In the genomic region with DNA sequence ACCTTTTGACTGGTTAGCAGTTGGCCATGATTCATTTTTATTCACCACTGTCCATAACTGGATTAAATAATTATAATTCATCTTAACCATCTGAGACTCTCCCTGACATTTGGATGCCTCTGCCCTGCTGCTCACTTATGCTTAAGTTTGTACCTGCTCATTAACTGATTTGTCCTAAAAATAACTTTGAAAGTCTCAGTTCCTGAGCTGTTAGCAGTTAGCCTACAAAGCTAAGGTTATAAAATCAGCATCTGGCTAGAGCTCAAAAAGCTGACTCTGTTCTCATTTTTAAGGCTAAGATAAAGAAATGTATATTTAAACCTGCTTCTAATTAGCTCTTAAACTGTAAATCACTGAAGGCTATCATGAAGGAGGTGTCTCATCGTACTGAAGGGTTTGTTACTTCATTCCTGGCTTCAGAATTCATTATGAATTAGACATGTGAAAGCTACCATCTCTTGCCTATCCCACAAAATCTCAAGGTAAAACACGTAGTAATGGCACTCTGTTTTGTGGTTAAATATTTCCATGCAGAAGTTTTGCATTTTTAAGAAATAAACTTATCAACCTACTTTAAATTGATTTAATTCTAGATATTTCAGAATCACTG, we compare ENCODE assay signal across 21 cellular contexts.
DNase-seq lines count a peak whose midpoint lies in the region; ATAC-seq and TF ChIP-seq lines count a peak whose summit lies in the region.
"Had no signal": no experiment of that assay in that cellular context is flagged by ENCODE, and none has a peak within 500 bp of the region (broad histone marks: within the 10 kb centered on the region; RNA-seq: fewer than 3 reads in every experiment).

No MANE protein-coding gene starts in this region.

- H3K27ac ChIP-seq in SK-N-SH (ENCODE audit: low read depth in 2 of 2, low read length in 1 of 2) = peak overlapping the region in 1 of 2 experiments; percentile 89; a peak in 1 of 4 replicates
- H3K27ac ChIP-seq: A549, SJCRH30 had no signal

- H3K27me3 ChIP-seq in SK-N-SH (ENCODE audit: insufficient read depth) = no peaks in the 10 kb centered on the region
- H3K27me3 ChIP-seq: SJCRH30 had no signal

- no peak overlapping the region for H3K9ac ChIP-seq in SK-N-SH

- peaks cover 0 to 2% of the 10 kb centered on the region in 2 experiments; a peak in 2 of 4 replicates for H3K4me1 ChIP-seq in SK-N-SH (ENCODE audit: control insufficient read depth in 1 of 2, insufficient read depth in 2 of 2, low read depth in 1 of 2, low read length in 1 of 2)
- H3K4me1 ChIP-seq: A549, Caco-2, HAP-1 had no signal

- POLR2A ChIA-PET in SK-N-SH (lab: Yijun Ruan, JAX) = no interaction called here

- H3K4me2 ChIP-seq in SK-N-SH = no peak overlapping the region
- H3K4me2 ChIP-seq: A549 had no signal

- CTCF ChIA-PET in SK-N-SH (lab: Yijun Ruan, JAX) = no interaction called here

- no peak overlapping the region for H2AFZ ChIP-seq in SK-N-SH (ENCODE audit: low read depth)

- no peak overlapping the region for H3K4me3 ChIP-seq in SK-N-SH (ENCODE audit: low read depth in 2 of 2, low read length in 1 of 2)
- H3K4me3 ChIP-seq: A549, HAP-1, MG63, SJCRH30 had no signal

- no peak for ATAC-seq in GM21619 (IDR thresholded peaks at IDR 0.05; ENCODE audit: unreplicated experiment)
- no peak for ATAC-seq in esophagus mucosa
- ATAC-seq: A549, Right ventricle myocardium inferior had no signal

- H3K9me3 ChIP-seq in SK-N-SH = no peaks in the 10 kb centered on the region
- H3K9me3 ChIP-seq: A549, Caco-2, HAP-1, MG63, SJCRH30 had no signal

- TF ChIP-seq RAD21 in SK-N-SH (IDR thresholded peaks at IDR 0.05; ENCODE audit: low read length) = no peak

- no peak for TF ChIP-seq CTCF in SK-N-SH (IDR thresholded peaks at IDR 0.05)

- no peaks in the 10 kb centered on the region for H3F3A ChIP-seq in SK-N-SH (replicated peaks; ENCODE audit: insufficient read depth)

- H3K9me2 ChIP-seq in SK-N-SH = no peaks in the 10 kb centered on the region

- no peaks in the 10 kb centered on the region for H4K20me1 ChIP-seq in SK-N-SH (ENCODE audit: insufficient read depth)

- 4% methylated on average over 2 of the region's 2 CpGs for WGBS in SK-N-SH (ENCODE audit: low lambda C conversion rate)

- H3K79me2 ChIP-seq in SK-N-SH (ENCODE audit: insufficient read depth) = no peaks in the 10 kb centered on the region

- TF ChIP-seq EP300 in SK-N-SH (IDR thresholded peaks at IDR 0.05; ENCODE audit: borderline replicate concordance in 1 of 2, low read depth in 1 of 2, low read length in 1 of 2) = peak; percentile 70 to 86; a peak in 3 of 4 replicates

- no peaks in the 10 kb centered on the region for H3K36me3 ChIP-seq in SK-N-SH (replicated peaks in 1 of 2; ENCODE audit: control insufficient read depth in 1 of 2, insufficient read depth in 2 of 2, low read length in 1 of 2)
- H3K36me3 ChIP-seq: HAP-1, MG63, SJCRH30 had no signal

- DNase-seq in G401 (ENCODE audit: low spot score) = peak; percentile 5
- DNase-seq in NCI-H69 (lab: John Stamatoyannopoulos, UW) = peak; percentile 39
- no peak for DNase-seq in SK-N-SH
- DNase-seq in stimulated activated naive CD4-positive, alpha-beta T cell (lab: John Stamatoyannopoulos, UW) = no peak
- no peak for DNase-seq in NCI-H2227 (lab: John Stamatoyannopoulos, UW; ENCODE audit: unreplicated experiment)
- DNase-seq: C1 segment of cervical spinal cord; Caco-2; CD4-positive, alpha-beta memory T cell; DMS79; GOT3; HFFc6; KBM-7; MG63; NCI-H2029; NCI-H748 treated with DMSO at 0.1 percent for 48 hours; SJCRH30 had no signal

- in situ Hi-C loops in G401 (cut with HindIII; ENCODE audit: low sequenced_read_pairs) = no loop called here

TF ChIP-seq in SK-N-SH, 30 proteins besides CTCF, POLR2A, EP300 and RAD21:
- TF ChIP-seq, protein P1, sequence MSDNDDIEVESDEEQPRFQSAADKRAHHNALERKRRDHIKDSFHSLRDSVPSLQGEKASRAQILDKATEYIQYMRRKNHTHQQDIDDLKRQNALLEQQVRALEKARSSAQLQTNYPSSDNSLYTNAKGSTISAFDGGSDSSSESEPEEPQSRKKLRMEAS (IDR thresholded peaks at IDR 0.05; ENCODE audit: low read depth) = no peak
- no peak for TF ChIP-seq FOSL2 (IDR thresholded peaks at IDR 0.05; ENCODE audit: borderline replicate concordance, low read depth)
- TF ChIP-seq JUND (IDR thresholded peaks at IDR 0.05) = peak; percentile 55
- TF ChIP-seq SMC3 (IDR thresholded peaks at IDR 0.05; ENCODE audit: low read depth, low read length) = no peak
- peak; percentile 94 for TF ChIP-seq TCF12 (IDR thresholded peaks at IDR 0.05)
- 0 out of 2 replicates have a peak, but pooled peaks have one; percentile 39 for TF ChIP-seq RXRA (IDR thresholded peaks at IDR 0.05; ENCODE audit: borderline replicate concordance, low read depth)
- no peak for TF ChIP-seq CHD2 (IDR thresholded peaks at IDR 0.05; ENCODE audit: low read length, partially characterized antibody)
- 0 out of 2 replicates have a peak, but pooled peaks have one; percentile 11 for TF ChIP-seq SIN3A (IDR thresholded peaks at IDR 0.05; ENCODE audit: borderline replicate concordance, low read depth, low read length)
- TF ChIP-seq, protein P2, sequence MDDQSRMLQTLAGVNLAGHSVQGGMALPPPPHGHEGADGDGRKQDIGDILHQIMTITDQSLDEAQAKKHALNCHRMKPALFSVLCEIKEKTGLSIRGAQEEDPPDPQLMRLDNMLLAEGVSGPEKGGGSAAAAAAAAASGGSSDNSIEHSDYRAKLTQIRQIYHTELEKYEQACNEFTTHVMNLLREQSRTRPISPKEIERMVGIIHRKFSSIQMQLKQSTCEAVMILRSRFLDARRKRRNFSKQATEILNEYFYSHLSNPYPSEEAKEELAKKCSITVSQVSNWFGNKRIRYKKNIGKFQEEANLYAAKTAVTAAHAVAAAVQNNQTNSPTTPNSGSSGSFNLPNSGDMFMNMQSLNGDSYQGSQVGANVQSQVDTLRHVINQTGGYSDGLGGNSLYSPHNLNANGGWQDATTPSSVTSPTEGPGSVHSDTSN (IDR thresholded peaks at IDR 0.05) = peak; percentile 88
- TF ChIP-seq, protein P3, sequence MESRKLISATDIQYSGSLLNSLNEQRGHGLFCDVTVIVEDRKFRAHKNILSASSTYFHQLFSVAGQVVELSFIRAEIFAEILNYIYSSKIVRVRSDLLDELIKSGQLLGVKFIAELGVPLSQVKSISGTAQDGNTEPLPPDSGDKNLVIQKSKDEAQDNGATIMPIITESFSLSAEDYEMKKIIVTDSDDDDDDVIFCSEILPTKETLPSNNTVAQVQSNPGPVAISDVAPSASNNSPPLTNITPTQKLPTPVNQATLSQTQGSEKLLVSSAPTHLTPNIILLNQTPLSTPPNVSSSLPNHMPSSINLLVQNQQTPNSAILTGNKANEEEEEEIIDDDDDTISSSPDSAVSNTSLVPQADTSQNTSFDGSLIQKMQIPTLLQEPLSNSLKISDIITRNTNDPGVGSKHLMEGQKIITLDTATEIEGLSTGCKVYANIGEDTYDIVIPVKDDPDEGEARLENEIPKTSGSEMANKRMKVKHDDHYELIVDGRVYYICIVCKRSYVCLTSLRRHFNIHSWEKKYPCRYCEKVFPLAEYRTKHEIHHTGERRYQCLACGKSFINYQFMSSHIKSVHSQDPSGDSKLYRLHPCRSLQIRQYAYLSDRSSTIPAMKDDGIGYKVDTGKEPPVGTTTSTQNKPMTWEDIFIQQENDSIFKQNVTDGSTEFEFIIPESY (IDR thresholded peaks at IDR 0.05; ENCODE audit: borderline replicate concordance, low read depth) = no peak
- peak; percentile 37; the same call in 1 of the 2 replicates for TF ChIP-seq NFIC (IDR thresholded peaks at IDR 0.05; ENCODE audit: borderline replicate concordance)
- peak; percentile 49; the same call in 1 of the 2 replicates for TF ChIP-seq MEF2A (IDR thresholded peaks at IDR 0.05; ENCODE audit: borderline replicate concordance, low read depth)
- TF ChIP-seq POLR2AphosphoS5 (IDR thresholded peaks at IDR 0.05; ENCODE audit: low read depth, low read length) = peak; percentile 76
- 0 out of 2 replicates have a peak, but pooled peaks have one; percentile 34 for TF ChIP-seq FOXM1 (IDR thresholded peaks at IDR 0.05; ENCODE audit: low read depth)

Comparison
In these comparisons a context has a peak if more than half of its experiments do, and no peak if none do; other contexts are left out.
1. DNase-seq: peak in G401 (single experiment) and NCI-H69 (single experiment); none in SK-N-SH (single experiment), stimulated activated naive CD4-positive, alpha-beta T cell (0 of 6) and NCI-H2227 (single experiment).